ENCODE assay signal across 21 cellular contexts in genomic region chr2:60671971-60672370, GRCh38.
"Had no signal": no experiment of that assay in that cellular context is flagged by ENCODE, and none has a peak within 500 bp of the region (broad histone marks: within the 10 kb centered on the region; RNA-seq: fewer than 3 reads in every experiment).

No MANE protein-coding gene starts in this region.

- H3K27ac ChIP-seq: colonic mucosa, epithelial cell of prostate, esophagus squamous epithelium, gastrocnemius medialis, heart right ventricle, left lung, lower lobe of right lung had no signal

- ATAC-seq: effector memory CD8-positive, alpha-beta T cell; esophagus mucosa; gastrocnemius medialis; heart right ventricle; left cardiac atrium; left lung; left ventricle myocardium superior; lower lobe of right lung; mucosa of descending colon had no signal

- DNase-seq: colonic mucosa; cortex of kidney; effector CD8-positive, alpha-beta T cell; effector memory CD8-positive, alpha-beta T cell; endodermal cell; erythroblast; esophagus squamous epithelium; foreskin fibroblast; foreskin melanocyte; gastrocnemius medialis; glutamatergic neuron; heart right ventricle; hippocampal formation; left cardiac atrium; left lung; left ventricle myocardium superior; lower lobe of right lung; mesenchymal stem cell; mucosa of descending colon had no signal

- H3K4me3 ChIP-seq: colonic mucosa, esophagus squamous epithelium, gastrocnemius medialis, heart right ventricle, left lung, lower lobe of right lung, mucosa of descending colon had no signal

- H3K27me3 ChIP-seq: colonic mucosa, gastrocnemius medialis had no signal

- H3K36me3 ChIP-seq: colonic mucosa, esophagus squamous epithelium, gastrocnemius medialis, heart right ventricle, left lung, lower lobe of right lung had no signal

- H3K9me3 ChIP-seq: colonic mucosa, esophagus squamous epithelium, gastrocnemius medialis, heart right ventricle, left lung, lower lobe of right lung, mucosa of descending colon had no signal

- H3K4me1 ChIP-seq: colonic mucosa, gastrocnemius medialis, lower lobe of right lung had no signal
